Comparison of ENCODE assay signal across 1 cellular context in genomic region chr20:23357767-23358562, GRCh38.
A peak's percentile ranks its signal among the peaks of the same experiment; 100 is the strongest.
TF ChIP-seq lines count a peak whose summit lies in the region.

No MANE protein-coding gene starts in this region.

TF ChIP-seq in GM12878, 131 proteins besides CTCF, POLR2A, EP300 and RAD21 (continued from another document and continues in another):
- 0 out of 2 replicates have a peak, but pooled peaks have one; percentile 16 for TF ChIP-seq ZBTB40 (IDR thresholded peaks at IDR 0.05; ENCODE audit: borderline replicate concordance)
- TF ChIP-seq ZNF24 (IDR thresholded peaks at IDR 0.05): no peak
- TF ChIP-seq ZBTB11 (CRISPR knock-in tag; IDR thresholded peaks at IDR 0.05): no peak
- TF ChIP-seq MTA2 (IDR thresholded peaks at IDR 0.05; ENCODE audit: low read depth): no peak
- no peak for TF ChIP-seq SMAD1 (IDR thresholded peaks at IDR 0.05; ENCODE audit: low read depth, partially characterized antibody)
- TF ChIP-seq E4F1 (IDR thresholded peaks at IDR 0.05; ENCODE audit: borderline replicate concordance, partially characterized antibody): no peak
- TF ChIP-seq MYC (IDR thresholded peaks at IDR 0.05; ENCODE audit: insufficient read depth, insufficient read length, insufficient replicate concordance, low read length, severe bottlenecking): no peak
- TF ChIP-seq BACH1 (IDR thresholded peaks at IDR 0.05; ENCODE audit: borderline replicate concordance): no peak; the same call in 1 of the 2 replicates
- no peak for TF ChIP-seq TBL1XR1 (IDR thresholded peaks at IDR 0.05; ENCODE audit: low read depth, low read length)
- peak; percentile 85 for TF ChIP-seq USF2 (IDR thresholded peaks at IDR 0.05; ENCODE audit: borderline replicate concordance, low read depth, low read length)
- TF ChIP-seq GATAD2B (conservative IDR thresholded peaks at IDR 0.05; ENCODE audit: low read depth): peak; percentile 52; the same call in 1 of the 2 replicates
- no peak for TF ChIP-seq FOXM1 (IDR thresholded peaks at IDR 0.05; ENCODE audit: low read depth, low read length)
- TF ChIP-seq SUZ12 (IDR thresholded peaks at IDR 0.05; ENCODE audit: unreplicated experiment): no peak
- no peak for TF ChIP-seq ZNF592 (IDR thresholded peaks at IDR 0.05)
- no peak for TF ChIP-seq NR2C1 (IDR thresholded peaks at IDR 0.05)
- TF ChIP-seq KAT2A (conservative IDR thresholded peaks at IDR 0.05; ENCODE audit: control insufficient read depth, low read depth, low read length): no peak
- peak; percentile 74 for TF ChIP-seq HCFC1 (IDR thresholded peaks at IDR 0.05; ENCODE audit: low read length)
- peak; percentile 91 for TF ChIP-seq MXI1 (IDR thresholded peaks at IDR 0.05; ENCODE audit: low read depth, low read length)
- no peak for TF ChIP-seq GABPA (IDR thresholded peaks at IDR 0.05; ENCODE audit: low read depth)
- no peak for TF ChIP-seq ZBTB4 (CRISPR knock-in tag; IDR thresholded peaks at IDR 0.05)
- no peak for TF ChIP-seq ZNF217 (IDR thresholded peaks at IDR 0.05)
- no peak for TF ChIP-seq ZNF622 (IDR thresholded peaks at IDR 0.05)
- TF ChIP-seq TCF7 (IDR thresholded peaks at IDR 0.05; ENCODE audit: borderline replicate concordance): no peak
- TF ChIP-seq EGR1 (IDR thresholded peaks at IDR 0.05; ENCODE audit: borderline replicate concordance in 1 of 2, low read depth in 2 of 2, low read length in 2 of 2): no peak
- TF ChIP-seq IRF3 (IDR thresholded peaks at IDR 0.05): peak; percentile 57; the same call in 1 of the 2 replicates
- TF ChIP-seq SUPT20H (IDR thresholded peaks at IDR 0.05; ENCODE audit: borderline replicate concordance, control insufficient read depth, low read depth, low read length): no peak
- TF ChIP-seq YY1 (IDR thresholded peaks at IDR 0.05; ENCODE audit: low read depth, low read length): peak; percentile 35; the same call in 1 of the 2 replicates
- no peak for TF ChIP-seq RBBP5 (conservative IDR thresholded peaks at IDR 0.05)
- TF ChIP-seq KDM1A (IDR thresholded peaks at IDR 0.05; ENCODE audit: borderline replicate concordance): no peak
- peak; percentile 98 for TF ChIP-seq RAD51 (IDR thresholded peaks at IDR 0.05)
- TF ChIP-seq SMAD5 (IDR thresholded peaks at IDR 0.05; ENCODE audit: low read depth): no peak
- peak; percentile 79 for TF ChIP-seq SP1 (IDR thresholded peaks at IDR 0.05; ENCODE audit: low read depth, low read length)
- TF ChIP-seq USF1 (IDR thresholded peaks at IDR 0.05; ENCODE audit: borderline replicate concordance, extremely low read length, insufficient read depth, low read depth, low read length): peak; percentile 86
- TF ChIP-seq NR2F1 (conservative IDR thresholded peaks at IDR 0.05): peak; percentile 37
- no peak for TF ChIP-seq SMC3 (IDR thresholded peaks at IDR 0.05; ENCODE audit: borderline replicate concordance, low read length)
- no peak for TF ChIP-seq YBX1 (IDR thresholded peaks at IDR 0.05)
- no peak for TF ChIP-seq TAF1 (IDR thresholded peaks at IDR 0.05; ENCODE audit: borderline replicate concordance, low read depth, low read length)
- TF ChIP-seq IKZF2 (IDR thresholded peaks at IDR 0.05): no peak; a peak in 1 of 4 replicates
